ENCODE assay signal across 8 cellular contexts in the genomic region with DNA sequence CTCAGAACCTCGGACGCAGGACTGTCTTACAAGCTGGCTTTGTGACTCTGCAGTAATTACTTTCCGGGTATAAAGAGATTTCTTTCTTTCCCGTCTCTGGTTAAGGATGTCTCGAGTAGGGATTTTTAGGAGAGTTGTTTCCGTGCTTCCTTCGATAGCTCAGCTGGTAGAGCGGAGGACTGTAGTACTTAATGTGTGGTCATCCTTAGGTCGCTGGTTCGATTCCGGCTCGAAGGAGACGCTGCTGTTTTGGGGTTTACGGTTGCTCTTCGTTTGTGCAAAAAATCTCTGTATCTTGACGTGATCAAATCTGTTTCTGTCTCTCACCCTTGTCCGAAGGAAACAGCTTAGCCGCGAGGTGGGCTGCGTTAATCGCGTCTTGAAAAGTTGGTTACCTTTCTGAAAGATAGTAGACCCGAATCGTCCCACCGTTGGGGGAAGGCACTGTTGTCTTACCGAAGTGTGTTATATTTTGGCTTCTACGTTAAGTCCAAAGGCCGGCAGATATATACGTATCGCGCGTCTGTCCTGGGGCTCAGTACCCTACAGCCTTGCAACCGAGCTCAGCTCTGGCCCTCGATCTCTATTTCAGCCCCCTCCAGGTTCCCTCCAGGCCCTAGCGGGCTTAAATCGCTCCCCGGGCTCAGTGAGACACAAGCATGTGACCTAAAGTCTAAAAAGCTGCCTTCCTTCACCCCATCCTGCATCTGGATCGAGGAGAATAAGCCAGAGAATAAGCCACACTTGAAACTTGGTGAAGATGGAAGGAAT. TPM values are rescaled to one million over a fixed set of nuclear protein-coding genes. Genes with fewer than 3 reads are reported as not detected.
DNase-seq lines count a peak whose midpoint lies in the region; ATAC-seq and TF ChIP-seq lines count a peak whose summit lies in the region.

No MANE protein-coding gene starts in this region.

- peak; percentile 40 for ATAC-seq in GM21723 (IDR thresholded peaks at IDR 0.05; ENCODE audit: unreplicated experiment)

- H3K9me3 ChIP-seq in Karpas-422 (ENCODE audit: low read length) (no peaks in the 10 kb centered on the region), adipocyte (ENCODE audit: control insufficient read depth, low read length) (no peaks in the 10 kb centered on the region), left ventricle myocardium inferior (replicated peaks) (no peaks in the 10 kb centered on the region)

- H3K27ac ChIP-seq in Karpas-422 (ENCODE audit: low read length) (peak overlapping the region; percentile 83), left ventricle myocardium inferior (replicated peaks) (peak overlapping the region; percentile 100)

- peaks cover 51% of the 10 kb centered on the region for H3K4me1 ChIP-seq in Karpas-422 (ENCODE audit: low read length)
- peaks cover 40% of the 10 kb centered on the region for H3K4me1 ChIP-seq in adipocyte (ENCODE audit: control insufficient read depth, insufficient read depth, low read length)
- peaks cover 70% of the 10 kb centered on the region for H3K4me1 ChIP-seq in left ventricle myocardium inferior

- no peak overlapping the region for H3K27ac Mint-ChIP-seq in progenitor cell of endocrine pancreas

- intact Hi-C loops in left ventricle myocardium inferior (cut with micrococcal nuclease) = loop anchor here (5.0 kb wide), 2 partner anchors 71 to 351 kb away; partner anchors contain the start of gene CCNB1IP1

- peak overlapping the region; percentile 95 for H2AFZ ChIP-seq in Karpas-422 (ENCODE audit: low read length)

- H3K4me3 ChIP-seq in Karpas-422 (ENCODE audit: low read length) = peak overlapping the region; percentile 78
- peak overlapping the region; percentile 95 for H3K4me3 ChIP-seq in adipocyte (ENCODE audit: low read length)
- peak overlapping the region; percentile 87 for H3K4me3 ChIP-seq in left ventricle myocardium inferior

- no peak for TF ChIP-seq CTCF in left ventricle myocardium inferior (IDR thresholded peaks at IDR 0.05; ENCODE audit: borderline replicate concordance)
- TF ChIP-seq CTCF in progenitor cell of endocrine pancreas (IDR thresholded peaks at IDR 0.05; ENCODE audit: unreplicated experiment) = no peak

- peak overlapping the region; percentile 93 for H3K4me2 ChIP-seq in Karpas-422 (ENCODE audit: low read depth, low read length, poor library complexity, severe bottlenecking)

- H4K20me1 ChIP-seq in Karpas-422 (ENCODE audit: insufficient read depth, low read depth, low read length) = no peaks in the 10 kb centered on the region

- no peaks in the 10 kb centered on the region for H3K9me2 ChIP-seq in Karpas-422 (replicated peaks; ENCODE audit: insufficient read depth, low read length)

- H3K4me3 Mint-ChIP-seq in progenitor cell of endocrine pancreas (ENCODE audit: low read depth) = no peak overlapping the region

- peaks cover 44% of the 10 kb centered on the region for H3K4me1 Mint-ChIP-seq in progenitor cell of endocrine pancreas (ENCODE audit: low read depth)

- H3K36me3 ChIP-seq in Karpas-422 (ENCODE audit: insufficient read depth, low read length) = no peaks in the 10 kb centered on the region
- no peaks in the 10 kb centered on the region for H3K36me3 ChIP-seq in adipocyte (ENCODE audit: control insufficient read depth, insufficient read depth, low read length, severe bottlenecking)
- H3K36me3 ChIP-seq in left ventricle myocardium inferior = no peaks in the 10 kb centered on the region

- H3K79me2 ChIP-seq in Karpas-422 (ENCODE audit: low read length) = no peaks in the 10 kb centered on the region

- no peaks in the 10 kb centered on the region for H3K9me3 Mint-ChIP-seq in progenitor cell of endocrine pancreas (ENCODE audit: low read depth)

- no peaks in the 10 kb centered on the region for H3K36me3 Mint-ChIP-seq in progenitor cell of endocrine pancreas (ENCODE audit: insufficient read depth)

- peak; percentile 64 for DNase-seq in DMS79 (lab: John Stamatoyannopoulos, UW)
- peak; percentile 98 for DNase-seq in Karpas-422
- DNase-seq in SKM-1 treated with dmso at 0.1 percent for 144 hours (lab: John Stamatoyannopoulos, UW; ENCODE audit: unreplicated experiment) = peak; percentile 40
- peak; percentile 90 for DNase-seq in adipocyte (ENCODE audit: low read depth)
- peak; percentile 73 for DNase-seq in left ventricle myocardium inferior
- DNase-seq in progenitor cell of endocrine pancreas (ENCODE audit: low spot score, unreplicated experiment) = peak; percentile 51
- DNase-seq in ureter (ENCODE audit: low spot score) = peak; percentile 87

- H3K27me3 ChIP-seq in Karpas-422 (ENCODE audit: low read length) (no peaks in the 10 kb centered on the region), adipocyte (replicated peaks; ENCODE audit: control insufficient read depth, insufficient read depth, low read length) (no peaks in the 10 kb centered on the region), left ventricle myocardium inferior (ENCODE audit: low read depth) (no peaks in the 10 kb centered on the region)

- H3K9ac ChIP-seq in Karpas-422 (ENCODE audit: low read length) (peak overlapping the region; percentile 85), adipocyte (ENCODE audit: low read length) (peak overlapping the region; percentile 99)

- H3K27me3 Mint-ChIP-seq in progenitor cell of endocrine pancreas = no peaks in the 10 kb centered on the region

RNA-seq across cellular contexts. Expression of gene RNASE4, which starts 1.1 kb away (rescaled TPM):
- 0.48 and 0.54 TPM in 2 replicates for total RNA-seq in Karpas-422 (2014; rRNA removed; shearing (Covaris generic); ENCODE audit: low replicate concordance)
- total RNA-seq in left ventricle myocardium inferior = 9.0 TPM
- total RNA-seq in progenitor cell of endocrine pancreas = 5.7 TPM in 2 replicates
- 26.5 TPM for total RNA-seq in ureter

RNA-seq across cellular contexts. Expression of gene ANG, which starts 5.3 kb away (rescaled TPM):
- 0.32 and 1.9 TPM in 2 replicates for total RNA-seq in Karpas-422 (2014; rRNA removed; shearing (Covaris generic); ENCODE audit: low replicate concordance)
- total RNA-seq in left ventricle myocardium inferior = 3.7 TPM
- 8.0 and 8.3 TPM in 2 replicates for total RNA-seq in progenitor cell of endocrine pancreas
- 5.5 TPM for total RNA-seq in ureter

RNA-seq across cellular contexts. Expression of gene OR6S1, which starts 41.8 kb away (rescaled TPM):
- total RNA-seq in Karpas-422 (2014; rRNA removed; shearing (Covaris generic); ENCODE audit: low replicate concordance) = not detected in 2 replicates
- total RNA-seq in left ventricle myocardium inferior (not detected), progenitor cell of endocrine pancreas (not detected in 2 replicates), ureter (not detected)

Comparison
In these comparisons a context has a peak if more than half of its experiments do, and no peak if none do; other contexts are left out.
1. Peak in every context shown above with its lines: DNase-seq, ATAC-seq, H3K4me3 ChIP-seq and H3K27ac ChIP-seq.
2. DNase-seq: peak in every context shown above with its lines; median percentile 98 in Karpas-422; 90 in adipocyte; 87 in ureter; 73 in left ventricle myocardium inferior; 64 in DMS79; 51 in progenitor cell of endocrine pancreas; 40 in SKM-1 treated with dmso at 0.1 percent for 144 hours.